ENCODE assay signal across 13 cellular contexts in genomic region chr2:212912445-212913103, GRCh38.
DNase-seq lines count a peak whose midpoint lies in the region; ATAC-seq, FAIRE-seq and TF ChIP-seq lines count a peak whose summit lies in the region.
"Had no signal": no experiment of that assay in that cellular context is flagged by ENCODE, and none has a peak within 500 bp of the region (broad histone marks: within the 10 kb centered on the region; RNA-seq: fewer than 3 reads in every experiment).

No MANE protein-coding gene starts in this region.

- no peaks in the 10 kb centered on the region for H3K9me3 Mint-ChIP-seq in activated T-cell treated with anti-CD3 and anti-CD28 coated beads, Interleukin-2, amount 50 U/mL, for 72 hours
- H3K9me3 Mint-ChIP-seq in CD4-positive, alpha-beta memory T cell: peaks cover 0 to 4% (median 0%) of the 10 kb centered on the region in 8 donors

- peak; percentile 4 to 71 for DNase-seq in A549 (ENCODE audit: low read depth in 1 of 2, low spot score in 1 of 2)
- DNase-seq in choroid plexus epithelial cell (ENCODE audit: low read depth): peak; percentile 67
- peak; percentile 18 for DNase-seq in HepG2 (ENCODE audit: low spot score)
- DNase-seq in activated T-cell treated with anti-CD3 and anti-CD28 coated beads, Interleukin-2, amount 50 U/mL, for 72 hours: no peak
- DNase-seq in CD4-positive, alpha-beta memory T cell: no peak
- DNase-seq: activated T-cell treated with anti-CD3 and anti-CD28 coated beads, Interleukin-2, amount 50 U/mL, for 24 hours; AML-193; heart left ventricle; right lobe of liver; stimulated activated naive CD4-positive, alpha-beta T cell treated with Interleukin-2 at 50 U/mL for 16 hours had no signal

- H3K27me3 Mint-ChIP-seq in activated T-cell treated with anti-CD3 and anti-CD28 coated beads, Interleukin-2, amount 50 U/mL, for 72 hours (ENCODE audit: low read depth): peaks cover 23% of the 10 kb centered on the region
- H3K27me3 Mint-ChIP-seq in CD4-positive, alpha-beta memory T cell: no peaks in the 10 kb centered on the region
- H3K27me3 Mint-ChIP-seq: activated T-cell treated with anti-CD3 and anti-CD28 coated beads, Interleukin-2, amount 50 U/mL, for 24 hours had no signal

- TF ChIP-seq EP300 in A549 (IDR thresholded peaks at IDR 0.05) (no peak), HepG2 (IDR thresholded peaks at IDR 0.05; ENCODE audit: low read depth in 2 of 2, low read length in 2 of 2) (no peak; a peak in 1 of 4 replicates), HepG2 (CRISPR knock-in tag; IDR thresholded peaks at IDR 0.05; ENCODE audit: borderline replicate concordance) (no peak)

- peak overlapping the region; percentile 76 for H3K4me2 ChIP-seq in A549
- 0 out of 2 replicates have a peak overlapping the region, but pooled peaks have one; percentile 18 for H3K4me2 ChIP-seq in HepG2 (ENCODE audit: low read depth, low read length)

- H3K4me3 ChIP-seq in A549: peak overlapping the region; percentile 13; the same call in 1 of the 3 replicates
- no peak overlapping the region for H3K4me3 ChIP-seq in choroid plexus epithelial cell (ENCODE audit: low read depth, low read length)
- H3K4me3 ChIP-seq in HepG2 (replicated peaks in 1 of 3; ENCODE audit: insufficient read depth in 1 of 3, low read depth in 2 of 3, low read length in 3 of 3): no peak overlapping the region
- H3K4me3 ChIP-seq in CD4-positive, alpha-beta memory T cell (ENCODE audit: low read length in 2 of 2): no peak overlapping the region
- H3K4me3 ChIP-seq: heart left ventricle, right lobe of liver had no signal

- H3K4me1 ChIP-seq in A549 (peaks cover 33% of the 10 kb centered on the region), HepG2 (ENCODE audit: insufficient read depth, low read length) (no peaks in the 10 kb centered on the region)
- no peaks in the 10 kb centered on the region for H3K4me1 ChIP-seq in CD4-positive, alpha-beta memory T cell (ENCODE audit: insufficient read depth, low read length)
- H3K4me1 ChIP-seq: heart left ventricle, right lobe of liver had no signal

- no peak overlapping the region for H3K27ac Mint-ChIP-seq in activated T-cell treated with anti-CD3 and anti-CD28 coated beads, Interleukin-2, amount 50 U/mL, for 72 hours
- H3K27ac Mint-ChIP-seq in CD4-positive, alpha-beta memory T cell: no peak overlapping the region
- H3K27ac Mint-ChIP-seq: activated T-cell treated with anti-CD3 and anti-CD28 coated beads, Interleukin-2, amount 50 U/mL, for 24 hours had no signal

- TF ChIP-seq CTCF in A549 (IDR thresholded peaks at IDR 0.05): no peak
- no peak for TF ChIP-seq CTCF in choroid plexus epithelial cell (conservative IDR thresholded peaks at IDR 0.05; ENCODE audit: low read depth, low read length)
- no peak for TF ChIP-seq CTCF in HepG2 (CRISPR knock-in tag; IDR thresholded peaks at IDR 0.05)

- H4K20me1 ChIP-seq in HepG2 (ENCODE audit: insufficient read depth, low read length): no peaks in the 10 kb centered on the region

- H3K36me3 Mint-ChIP-seq in activated T-cell treated with anti-CD3 and anti-CD28 coated beads, Interleukin-2, amount 50 U/mL, for 72 hours (ENCODE audit: insufficient read depth in 2 of 2): peaks cover 0 to 1% of the 10 kb centered on the region in 2 donors
- no peaks in the 10 kb centered on the region for H3K36me3 Mint-ChIP-seq in CD4-positive, alpha-beta memory T cell

- FAIRE-seq in A549 (lab: Jason Lieb, UNC) (no peak), HepG2 (lab: Jason Lieb, UNC) (no peak)

- CTCF ChIA-PET in A549 (lab: Yijun Ruan, JAX) (interaction anchor here (0.6 kb wide), 1 partner anchor 20 kb away, joined by 3 read pairs; no protein-coding TSS in a partner anchor), HepG2 (lab: Yijun Ruan, JAX; ENCODE audit: low intra/inter-chr PET ratio, low total read pairs) (no interaction called here)
- CTCF ChIA-PET in CD4-positive, alpha-beta memory T cell (lab: Charles Lee; ENCODE audit: partially characterized antibody): no interaction called here

- peak; percentile 95 to 98 for ATAC-seq in A549
- ATAC-seq in HepG2: no peak; the same call in 2 of the 3 replicates
- ATAC-seq in HG02759 (IDR thresholded peaks at IDR 0.05; ENCODE audit: unreplicated experiment): no peak
- ATAC-seq in HG03159 (IDR thresholded peaks at IDR 0.05; ENCODE audit: unreplicated experiment): no peak
- ATAC-seq in activated T-cell treated with anti-CD3 and anti-CD28 coated beads, Interleukin-2, amount 50 U/mL, for 72 hours (replicated peaks in 1 of 2): no peak

- H3K9me3 ChIP-seq in A549: no peaks in the 10 kb centered on the region
- H3K9me3 ChIP-seq in KOPT-K1 (ENCODE audit: insufficient read depth, low read length, poor library complexity, severe bottlenecking): peaks cover 7% of the 10 kb centered on the region
- H3K9me3 ChIP-seq in HepG2 (ENCODE audit: low read length): no peaks in the 10 kb centered on the region
- H3K9me3 ChIP-seq in CD4-positive, alpha-beta memory T cell (ENCODE audit: control insufficient read depth in 1 of 2, low read length in 2 of 2): no peaks in the 10 kb centered on the region
- H3K9me3 ChIP-seq: heart left ventricle, right lobe of liver had no signal

- TF ChIP-seq RAD21 in A549 (conservative IDR thresholded peaks at IDR 0.05 in 1 of 2, IDR thresholded peaks at IDR 0.05 in 1 of 2) (no peak), HepG2 (CRISPR knock-in tag; IDR thresholded peaks at IDR 0.05) (no peak)

- H3K27ac ChIP-seq in A549 (peak overlapping the region; percentile 51 to 85), KOPT-K1 (ENCODE audit: low read depth, low read length, poor library complexity, severe bottlenecking) (peak overlapping the region; percentile 82), HepG2 (ENCODE audit: extremely low read length, insufficient read depth, low read length) (no peak overlapping the region)
- no peak overlapping the region for H3K27ac ChIP-seq in CD4-positive, alpha-beta memory T cell (ENCODE audit: low read depth, low read length)
- H3K27ac ChIP-seq: heart left ventricle had no signal

- no peaks in the 10 kb centered on the region for H3K79me2 ChIP-seq in HepG2 (ENCODE audit: insufficient read depth, low read length)

- BruUV-seq in HepG2 (replicated peaks; lab: Mats Ljungman, UMichigan): no TSS peak

- WGBS in A549 (ENCODE audit: missing lambda C conversion rate): 5% methylated on average over 7 of the region's 7 CpGs
- WGBS in HepG2 (ENCODE audit: low lambda C conversion rate): 1% methylated on average over 7 of the region's 7 CpGs

- in situ Hi-C loops in HepG2 (cut with HindIII; ENCODE audit: extremely low pct_ligation_motif_present, low pct_unique_long_range_greater_than_20kb): no loop called here

- H2AFZ ChIP-seq in HepG2 (ENCODE audit: low read length): no peak overlapping the region

- H3K36me3 ChIP-seq in KOPT-K1 (ENCODE audit: insufficient read depth, low read length) (no peaks in the 10 kb centered on the region), HepG2 (replicated peaks in 1 of 2; ENCODE audit: control insufficient read depth in 1 of 2, insufficient read depth in 2 of 2, low read length in 2 of 2) (no peaks in the 10 kb centered on the region)
- H3K36me3 ChIP-seq in CD4-positive, alpha-beta memory T cell (ENCODE audit: insufficient read depth, low read length): no peaks in the 10 kb centered on the region
- H3K36me3 ChIP-seq: heart left ventricle, right lobe of liver had no signal

- H3K27me3 ChIP-seq in HepG2 (ENCODE audit: control insufficient read depth in 1 of 2, insufficient read depth in 2 of 2, low read length in 2 of 2): no peaks in the 10 kb centered on the region
- H3K27me3 ChIP-seq in CD4-positive, alpha-beta memory T cell (ENCODE audit: insufficient read depth, low read length): no peaks in the 10 kb centered on the region
- H3K27me3 ChIP-seq: heart left ventricle, right lobe of liver had no signal

- intact Hi-C loops in HepG2 (cut with micrococcal nuclease; ENCODE audit: unreplicated experiment): no loop called here
- intact Hi-C loops in CD4-positive, alpha-beta memory T cell (cut with micrococcal nuclease): no loop called here

- no peak overlapping the region for H3K9ac ChIP-seq in HepG2 (ENCODE audit: insufficient read depth, low read depth, low read length)

- TF ChIP-seq POLR2A in A549 (IDR thresholded peaks at IDR 0.05; ENCODE audit: low read length): no peak
- no peak for TF ChIP-seq POLR2A in HepG2 (IDR thresholded peaks at IDR 0.05; ENCODE audit: insufficient read depth in 1 of 2, low read depth in 2 of 2, low read length in 2 of 2)

- H3K4me3 Mint-ChIP-seq in activated T-cell treated with anti-CD3 and anti-CD28 coated beads, Interleukin-2, amount 50 U/mL, for 72 hours: no peak overlapping the region
- no peak overlapping the region for H3K4me3 Mint-ChIP-seq in CD4-positive, alpha-beta memory T cell
- H3K4me3 Mint-ChIP-seq: activated T-cell treated with anti-CD3 and anti-CD28 coated beads, Interleukin-2, amount 50 U/mL, for 24 hours had no signal

- peaks cover 48% of the 10 kb centered on the region for H3K4me1 Mint-ChIP-seq in activated T-cell treated with anti-CD3 and anti-CD28 coated beads, Interleukin-2, amount 50 U/mL, for 72 hours (ENCODE audit: low read depth)
- H3K4me1 Mint-ChIP-seq in CD4-positive, alpha-beta memory T cell: no peaks in the 10 kb centered on the region

- POLR2A ChIA-PET in A549 (lab: Yijun Ruan, JAX): no interaction called here
- POLR2A ChIA-PET in HepG2 (lab: Yijun Ruan, JAX): no interaction called here
- POLR2A ChIA-PET in CD4-positive, alpha-beta memory T cell (lab: Charles Lee; ENCODE audit: partially characterized antibody): no interaction called here

TF ChIP-seq in A549, 52 proteins besides CTCF, POLR2A, EP300 and RAD21 (continues in another document):
- TF ChIP-seq CHD2 (IDR thresholded peaks at IDR 0.05; ENCODE audit: low read length, partially characterized antibody) (no peak), FOSL2 (IDR thresholded peaks at IDR 0.05) (peak; percentile 67; the same call in 1 of the 2 replicates), FOSL2 (CRISPR knock-in tag; IDR thresholded peaks at IDR 0.05) (peak; percentile 86), HOXB13 (CRISPR knock-in tag; IDR thresholded peaks at IDR 0.05; ENCODE audit: low read depth) (no peak), HEYL (CRISPR knock-in tag; IDR thresholded peaks at IDR 0.05) (no peak), EHF (CRISPR knock-in tag; IDR thresholded peaks at IDR 0.05) (0 out of 2 replicates have a peak, but pooled peaks have one; percentile 50), RCOR1 (IDR thresholded peaks at IDR 0.05; ENCODE audit: low read depth, low read length) (no peak)

TF ChIP-seq in HepG2, 621 proteins besides CTCF, POLR2A, EP300 and RAD21 (continues in another document):
- TF ChIP-seq HOXA9 (CRISPR knock-in tag; IDR thresholded peaks at IDR 0.05; ENCODE audit: borderline replicate concordance) (no peak), RXRB (CRISPR knock-in tag; IDR thresholded peaks at IDR 0.05; ENCODE audit: borderline replicate concordance) (peak; percentile 32; the same call in 1 of the 2 replicates)

Comparison
In these comparisons a context has a peak if more than half of its experiments do, and no peak if none do; other contexts are left out.
1. ATAC-seq: peak in A549 (2 of 2); none in HepG2 (single experiment), HG02759 (single experiment), HG03159 (single experiment) and activated T-cell treated with anti-CD3 and anti-CD28 coated beads, Interleukin-2, amount 50 U/mL, for 72 hours (0 of 2).
2. DNase-seq: peak in A549 (2 of 2), choroid plexus epithelial cell (single experiment) and HepG2 (single experiment); none in activated T-cell treated with anti-CD3 and anti-CD28 coated beads, Interleukin-2, amount 50 U/mL, for 72 hours (0 of 2) and CD4-positive, alpha-beta memory T cell (0 of 5).
3. H3K27ac ChIP-seq: peak in A549 (2 of 2) and KOPT-K1 (single experiment); none in HepG2 (single experiment) and CD4-positive, alpha-beta memory T cell (single experiment).
4. Of the 38 proteins assayed by ChIP-seq in both HepG2 and A549: peak only in HepG2: none; only in A549: JUNB, MAX, MYC and USF2; in both: CEBPB and FOSL2; in neither: 32.